In the genomic region with DNA sequence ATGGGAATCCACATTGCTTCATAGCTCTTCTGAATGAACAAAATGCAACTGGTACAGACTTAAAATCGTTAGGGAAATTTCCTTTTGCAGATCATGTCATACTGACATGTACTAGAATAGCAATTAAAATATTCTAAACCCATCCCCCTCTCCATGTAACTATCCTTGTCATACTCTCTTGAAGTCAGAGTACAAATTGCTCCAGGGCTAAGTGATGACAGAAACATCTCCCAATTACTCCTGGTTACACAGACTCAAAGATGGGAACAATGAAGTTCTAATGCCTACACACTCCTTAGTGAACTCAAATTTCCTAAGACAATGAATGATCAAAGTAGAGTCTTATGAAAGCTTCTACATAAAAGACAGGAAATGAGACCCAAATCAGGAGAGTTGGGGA, we compare ENCODE assay signal across 19 cellular contexts.
"Had no signal": no experiment of that assay in that cellular context is flagged by ENCODE, and none has a peak within 500 bp of the region (broad histone marks: within the 10 kb centered on the region; RNA-seq: fewer than 3 reads in every experiment).

No MANE protein-coding gene starts in this region.

- H3K27ac ChIP-seq: esophagus squamous epithelium, gastroesophageal sphincter, left lung, psoas muscle, stomach, thoracic aorta, transverse colon had no signal

- H3K4me1 ChIP-seq: esophagus squamous epithelium, gastroesophageal sphincter, left lung, psoas muscle, stomach, transverse colon had no signal

- H3K27me3 ChIP-seq: dorsolateral prefrontal cortex, esophagus squamous epithelium, gastroesophageal sphincter, left lung, stomach, transverse colon had no signal

- H3K36me3 ChIP-seq: esophagus squamous epithelium, gastroesophageal sphincter, left lung, stomach, thoracic aorta, transverse colon had no signal

- ATAC-seq: effector memory CD8-positive, alpha-beta T cell; gastroesophageal sphincter; left lung; psoas muscle had no signal

- DNase-seq: cortex of kidney; dorsolateral prefrontal cortex; effector memory CD8-positive, alpha-beta T cell; esophagus squamous epithelium; foreskin fibroblast; left lung; mesendoderm; naive B cell; psoas muscle; small intestine; stimulated activated CD4-positive, alpha-beta T cell treated with anti-CD3 and anti-CD28 coated beads, Interleukin-12 subunit alpha, Interleukin-12 subunit beta, amount 100 ng/mL, for 4 hours; stimulated activated naive CD4-positive, alpha-beta T cell; stomach; substantia nigra; transverse colon had no signal

- FAIRE-seq: islet of Langerhans, small intestine had no signal

- H3K4me3 ChIP-seq: dorsolateral prefrontal cortex, esophagus squamous epithelium, gastroesophageal sphincter, left lung, lung, psoas muscle, stomach, thoracic aorta, transverse colon had no signal

- H3K9me3 ChIP-seq: esophagus squamous epithelium, gastroesophageal sphincter, psoas muscle, stomach, thoracic aorta, transverse colon had no signal
